ENCODE assay signal across 8 cellular contexts in genomic region chr19:6516659-6517291, GRCh38. TPM values are rescaled to one million over a fixed set of nuclear protein-coding genes. Genes with fewer than 3 reads are reported as not detected.
DNase-seq lines count a peak whose midpoint lies in the region; ATAC-seq and TF ChIP-seq lines count a peak whose summit lies in the region.

No MANE protein-coding gene starts in this region.

- no peaks in the 10 kb centered on the region for H4K20me1 ChIP-seq in mammary epithelial cell (ENCODE audit: insufficient read depth, low read length)

- in situ Hi-C loops in mammary epithelial cell (cut with MboI; ENCODE audit: low sequenced_read_pairs in 2 of 2) = loop anchor here (10.0 to 25.0 kb wide), 4 partner anchors 118 to 348 kb away; partner anchors contain the start of genes GPR108 (in 1 of the 2) and TRIP10 (in 1 of the 2)

- peak overlapping the region; percentile 98 for H3K4me2 ChIP-seq in mammary epithelial cell (ENCODE audit: insufficient read depth, low read depth, low read length)

- no peaks in the 10 kb centered on the region for H3K36me3 ChIP-seq in mammary epithelial cell (ENCODE audit: insufficient read depth, low read length)

- H3K27ac ChIP-seq in mammary epithelial cell (ENCODE audit: insufficient read depth, low read depth, low read length) (peak overlapping the region; percentile 43), skin epidermis (peak overlapping the region in 20 of 21 experiments; percentile 22 to 83 (median 74))

- CTCF ChIA-PET in mammary epithelial cell (lab: Charles Lee; ENCODE audit: low non-redundant PET) = interaction anchor here (0.6 to 0.7 kb wide), 8 partner anchors 9 to 779 kb away, joined by 3 to 21 read pairs (median 4); no protein-coding TSS in a partner anchor

- peak; percentile 85 for TF ChIP-seq CTCF in WI38 (IDR thresholded peaks at IDR 0.05; ENCODE audit: low read depth, low read length)
- TF ChIP-seq CTCF in mammary epithelial cell (conservative IDR thresholded peaks at IDR 0.05 in 1 of 2, IDR thresholded peaks at IDR 0.05 in 1 of 2; ENCODE audit: extremely low read depth in 1 of 2, insufficient read depth in 1 of 2, low read depth in 1 of 2, low read length in 2 of 2) = peak; percentile 87 to 98

- H3K4me3 ChIP-seq in WI38 (ENCODE audit: low read depth, low read length) (peak overlapping the region; percentile 56), mammary epithelial cell (replicated peaks in 1 of 3; ENCODE audit: insufficient read depth in 1 of 3, low read depth in 2 of 3, low read length in 3 of 3) (peak overlapping the region; percentile 52 to 83 (median 67)), skin epidermis (peak overlapping the region; percentile 48 to 74 (median 61))

- H3K4me1 ChIP-seq in mammary epithelial cell (ENCODE audit: insufficient read depth, low read length) = peaks cover 13% of the 10 kb centered on the region

- WGBS in mammary epithelial cell (ENCODE audit: low coverage, missing lambda C conversion rate) = 3% methylated on average over 27 of the region's 38 CpGs

- DNase-seq in GM04504 (ENCODE audit: low read depth) (peak; percentile 59), NCI-H2171 (lab: John Stamatoyannopoulos, UW) (peak; percentile 71), mammary epithelial cell (peak; percentile 78), immature natural killer cell (peak; percentile 84 to 86 (median 85))

- ATAC-seq in HG02759 (IDR thresholded peaks at IDR 0.05; ENCODE audit: unreplicated experiment) (peak; percentile 55), GM21367 (IDR thresholded peaks at IDR 0.05; ENCODE audit: unreplicated experiment) (no peak)

- dilution Hi-C loops in mammary epithelial cell (cut with HindIII; ENCODE audit: low sequenced_read_pairs) = no loop called here

- H3K27me3 ChIP-seq in mammary epithelial cell (ENCODE audit: insufficient read depth, low read length) = no peaks in the 10 kb centered on the region

- peaks cover 0 to under 1% (median 0%) of the 10 kb centered on the region in 3 donors for H3K36me3 Mint-ChIP-seq in immature natural killer cell

- peak overlapping the region; percentile 78 to 96 (median 89) for H3K27ac Mint-ChIP-seq in immature natural killer cell

- no peaks in the 10 kb centered on the region for H3K79me2 ChIP-seq in mammary epithelial cell (ENCODE audit: insufficient read depth, low read length)

- H3K4me1 Mint-ChIP-seq in immature natural killer cell = peaks cover 28 to 30% of the 10 kb centered on the region in 2 donors

- H3K9me3 ChIP-seq in mammary epithelial cell (replicated peaks; ENCODE audit: insufficient read depth, low read length) = no peaks in the 10 kb centered on the region

- BruUV-seq in mammary epithelial cell (replicated peaks; lab: Mats Ljungman, UMichigan) = no TSS peak

- intact Hi-C loops in mammary epithelial cell (cut with micrococcal nuclease) = loop anchor here (1.0 to 10.0 kb wide), 9 partner anchors 14 to 472 kb away; partner anchors contain the start of gene C3

- peaks cover under 1 to 1% (median 1%) of the 10 kb centered on the region in 3 donors for H3K27me3 Mint-ChIP-seq in immature natural killer cell (ENCODE audit: low read depth in 3 of 3)

- peak overlapping the region; percentile 91 to 99 (median 96) for H3K4me3 Mint-ChIP-seq in immature natural killer cell

- peak overlapping the region; percentile 54 for H3K9ac ChIP-seq in mammary epithelial cell (ENCODE audit: insufficient read depth, low read length)

- no peaks in the 10 kb centered on the region for H3K9me3 Mint-ChIP-seq in immature natural killer cell

- peak overlapping the region; percentile 99 for H2AFZ ChIP-seq in mammary epithelial cell (ENCODE audit: low read depth, low read length)

RNA-seq across cellular contexts. Expression of gene TNFSF9, which starts 14.1 kb away (rescaled TPM):
- 10 to 100 TPM in 1 of 2 donors, 1 to 10 TPM in 1; 9.5 to 15.2 TPM for total RNA-seq in mammary epithelial cell
- polyA plus RNA-seq in mammary epithelial cell (20.5 TPM), immature natural killer cell (10 to 100 TPM in 1 of 3 donors, 1 to 10 TPM in 2; 1.3 to 16.0 (median 5.9) TPM)
- 23.8 TPM for polyA minus RNA-seq in mammary epithelial cell

RNA-seq across cellular contexts. Expression of gene TUBB4A, which starts 14.7 kb away (rescaled TPM):
- total RNA-seq in mammary epithelial cell = not detected
- polyA plus RNA-seq in mammary epithelial cell (0.09 TPM), immature natural killer cell (1 to 10 TPM in 2 of 3 donors, under 1 TPM in 1; 0.86 to 3.0 (median 1.3) TPM)
- polyA minus RNA-seq in mammary epithelial cell = not detected

RNA-seq across cellular contexts. Expression of gene DENND1C, which starts 35.2 kb away (rescaled TPM):
- total RNA-seq in mammary epithelial cell = under 1 TPM in 1 of 2 donors, not detected in 1; 0.33 TPM
- 0.26 TPM for polyA plus RNA-seq in mammary epithelial cell
- not detected for polyA minus RNA-seq in mammary epithelial cell
- polyA plus RNA-seq in immature natural killer cell = 100 to 1,000 TPM in 1 of 3 donors, 10 to 100 TPM in 2; 29.0 to 120 (median 32.9) TPM

RNA-seq across cellular contexts. Expression of gene CRB3, which starts 52.7 kb away (rescaled TPM):
- 10 to 100 TPM; 18.3 to 23.6 TPM for total RNA-seq in mammary epithelial cell
- polyA plus RNA-seq in mammary epithelial cell = 7.6 TPM
- 11.5 TPM for polyA minus RNA-seq in mammary epithelial cell
- polyA plus RNA-seq in immature natural killer cell = under 1 TPM in 1 of 3 donors, not detected in 2; 0.39 TPM

RNA-seq across cellular contexts. Expression of gene SLC25A23, which starts 57.2 kb away (rescaled TPM):
- total RNA-seq in mammary epithelial cell = 10 to 100 TPM; 21.5 to 31.8 TPM
- polyA plus RNA-seq in mammary epithelial cell = 8.5 TPM
- 40.3 TPM for polyA minus RNA-seq in mammary epithelial cell
- polyA plus RNA-seq in immature natural killer cell = 10 to 100 TPM in 1 of 3 donors, 1 to 10 TPM in 1, under 1 TPM in 1; 0.61 to 14.7 (median 4.1) TPM

Comparison
In these comparisons a context has a peak if more than half of its experiments do, and no peak if none do; other contexts are left out.
1. RNA of gene DENND1C, which starts 35.2 kb away (polyA plus RNA-seq): 29.0 to 120 TPM in immature natural killer cell; 0.26 TPM in mammary epithelial cell (single experiment); every median in the first group is over 10 times any median in the second.
2. Peak in every context shown above with its lines, with median percentiles within 50 percentile points of each other: DNase-seq and H3K4me3 ChIP-seq.